24 cellular contexts compared by ENCODE assay signal in genomic region chr11:17471501-17471900, GRCh38. TPM values are rescaled to one million over a fixed set of nuclear protein-coding genes. Genes with fewer than 3 reads are reported as not detected.
DNase-seq lines count a peak whose midpoint lies in the region; ATAC-seq, FAIRE-seq and TF ChIP-seq lines count a peak whose summit lies in the region.
"Had no signal": no experiment of that assay in that cellular context is flagged by ENCODE, and none has a peak within 500 bp of the region (broad histone marks: within the 10 kb centered on the region; RNA-seq: fewer than 3 reads in every experiment).

No MANE protein-coding gene starts in this region.

- peaks cover 0 to 5% (median 0%) of the 10 kb centered on the region in 7 donors for H3K9me3 Mint-ChIP-seq in CD14-positive monocyte
- H3K9me3 Mint-ChIP-seq: activated naive CD8-positive, alpha-beta T cell treated with anti-CD3 and anti-CD28 coated beads for 36 hours; activated T-helper 2 cell treated with anti-CD3 and anti-CD28 coated beads, Interferon-gamma antibody, Interleukin-2, Interleukin-4, amounts not matched to agents 10 μg/mL and 5 μg/mL and 100 μg/mL, durations not matched to agents 14 hours and 24 hours and 36 hours; immature natural killer cell; stimulated activated naive CD8-positive, alpha-beta T cell treated with anti-CD3 and anti-CD28 coated beads, Interleukin-15, Interleukin-2, amounts not matched to agents 100 ng/mL and 50 ng/mL, for 24 hours had no signal

- no peak overlapping the region for H3K4me2 ChIP-seq in HepG2 (ENCODE audit: low read depth, low read length)

- CTCF ChIA-PET in HepG2 (lab: Yijun Ruan, JAX; ENCODE audit: low intra/inter-chr PET ratio, low total read pairs): interaction anchor here (0.7 to 1.3 kb wide), 2 partner anchors 83 to 85 kb away, joined by 3 to 7 read pairs; partner anchors contain the start of gene KCNJ11

- no peaks in the 10 kb centered on the region for H3K4me1 ChIP-seq in HepG2 (ENCODE audit: insufficient read depth, low read length)

- H4K20me1 ChIP-seq in HepG2 (ENCODE audit: insufficient read depth, low read length): no peaks in the 10 kb centered on the region

- no TSS peak for BruUV-seq in HepG2 (replicated peaks; lab: Mats Ljungman, UMichigan)

- no peak overlapping the region for H3K4me3 Mint-ChIP-seq in CD14-positive monocyte
- H3K4me3 Mint-ChIP-seq: activated CD8-positive, alpha-beta T cell treated with anti-CD3 and anti-CD28 coated beads, Interleukin-2, amount 10 ng/mL, durations not matched to agents 7 days and 5 days; activated naive CD8-positive, alpha-beta T cell treated with anti-CD3 and anti-CD28 coated beads for 36 hours; immature natural killer cell; naive B cell; stimulated activated naive CD8-positive, alpha-beta T cell treated with anti-CD3 and anti-CD28 coated beads, Interleukin-15, Interleukin-2, amounts not matched to agents 100 ng/mL and 50 ng/mL, for 24 hours had no signal

- POLR2A ChIA-PET in HepG2 (lab: Yijun Ruan, JAX): no interaction called here

- no peak overlapping the region for H3K27ac ChIP-seq in HepG2 (ENCODE audit: extremely low read length, insufficient read depth, low read length)
- H3K27ac ChIP-seq: left lung, thoracic aorta, uterus had no signal

- H2AFZ ChIP-seq in HepG2 (ENCODE audit: low read length): no peak overlapping the region

- DNase-seq in Daoy (ENCODE audit: low read depth): peak; percentile 13
- peak; percentile 8 for DNase-seq in Jurkat, Clone E6-1 (ENCODE audit: low read depth, low spot score)
- peak; percentile 16 for DNase-seq in RPMI8226
- DNase-seq in HepG2 (ENCODE audit: low spot score): peak; percentile 32
- DNase-seq in omental fat pad (ENCODE audit: low spot score): no peak
- DNase-seq in CD14-positive monocyte (ENCODE audit: low spot score): no peak
- no peak for DNase-seq in activated naive CD4-positive, alpha-beta T cell treated with Interleukin-2 at 50 U/mL for 16 hours
- DNase-seq: activated CD8-positive, alpha-beta T cell treated with anti-CD3 and anti-CD28 coated beads, Interleukin-2, amount 10 ng/mL, durations not matched to agents 7 days and 5 days; activated naive CD8-positive, alpha-beta T cell treated with anti-CD3 and anti-CD28 coated beads for 36 hours; central memory CD4-positive, alpha-beta T cell; hypothalamus; immature natural killer cell; left lung; naive B cell; NCI-H146; nucleus accumbens; SHP77; uterus had no signal

- ATAC-seq in HepG2 (peak; percentile 54; the same call in 2 of the 3 replicates), omental fat pad (ENCODE audit: low FRiP score) (no peak)
- ATAC-seq: activated CD8-positive, alpha-beta T cell treated with anti-CD3 and anti-CD28 coated beads, Interleukin-2, amount 10 ng/mL, durations not matched to agents 7 days and 5 days; left lung had no signal

- no peak overlapping the region for H3K9ac ChIP-seq in HepG2 (ENCODE audit: insufficient read depth, low read depth, low read length)

- TF ChIP-seq EP300 in HepG2 (IDR thresholded peaks at IDR 0.05; ENCODE audit: low read depth in 2 of 2, low read length in 2 of 2): no peak
- TF ChIP-seq EP300 in HepG2 (CRISPR knock-in tag; IDR thresholded peaks at IDR 0.05; ENCODE audit: borderline replicate concordance): no peak

- no peak for FAIRE-seq in HepG2 (lab: Jason Lieb, UNC)
- FAIRE-seq: astrocyte, D721Med had no signal

- in situ Hi-C loops in HepG2 (cut with HindIII; ENCODE audit: extremely low pct_ligation_motif_present, low pct_unique_long_range_greater_than_20kb): loop anchor here (5.0 kb wide), 1 partner anchor 89 kb away; no protein-coding TSS in a partner anchor

- intact Hi-C loops in HepG2 (cut with micrococcal nuclease; ENCODE audit: unreplicated experiment) (no loop called here), CD14-positive monocyte (cut with micrococcal nuclease) (no loop called here)

- WGBS in HepG2 (ENCODE audit: low lambda C conversion rate): 16% methylated on average over 2 of the region's 3 CpGs

- TF ChIP-seq CTCF in HepG2 (CRISPR knock-in tag; IDR thresholded peaks at IDR 0.05) (peak; percentile 72), omental fat pad (IDR thresholded peaks at IDR 0.05) (no peak), CD14-positive monocyte (IDR thresholded peaks at IDR 0.05) (no peak)

- no peak for TF ChIP-seq POLR2A in HepG2 (IDR thresholded peaks at IDR 0.05; ENCODE audit: insufficient read depth in 1 of 2, low read depth in 2 of 2, low read length in 2 of 2)

- no peaks in the 10 kb centered on the region for H3K36me3 Mint-ChIP-seq in CD14-positive monocyte
- H3K36me3 Mint-ChIP-seq: activated naive CD8-positive, alpha-beta T cell treated with anti-CD3 and anti-CD28 coated beads for 36 hours; immature natural killer cell; naive B cell had no signal

- H3K27me3 ChIP-seq in HepG2 (ENCODE audit: control insufficient read depth in 1 of 2, insufficient read depth in 2 of 2, low read length in 2 of 2): peaks cover 5 to 25% of the 10 kb centered on the region in 2 experiments

- H3K4me1 Mint-ChIP-seq in CD14-positive monocyte: peaks cover 2% of the 10 kb centered on the region
- H3K4me1 Mint-ChIP-seq: activated naive CD8-positive, alpha-beta T cell treated with anti-CD3 and anti-CD28 coated beads for 36 hours; immature natural killer cell had no signal

- H3K36me3 ChIP-seq in HepG2 (replicated peaks in 1 of 2; ENCODE audit: control insufficient read depth in 1 of 2, insufficient read depth in 2 of 2, low read length in 2 of 2): no peaks in the 10 kb centered on the region
- H3K36me3 ChIP-seq: left lung, thoracic aorta, uterus had no signal

- H3K27me3 Mint-ChIP-seq in CD14-positive monocyte (ENCODE audit: low read depth in 3 of 3): peaks cover 29 to 43% (median 29%) of the 10 kb centered on the region in 3 donors

- no peaks in the 10 kb centered on the region for H3K79me2 ChIP-seq in HepG2 (ENCODE audit: insufficient read depth, low read length)

- 0 out of 2 replicates have a peak, but pooled peaks have one; percentile 24 for TF ChIP-seq RAD21 in HepG2 (CRISPR knock-in tag; IDR thresholded peaks at IDR 0.05)

- no peak overlapping the region for H3K27ac Mint-ChIP-seq in CD14-positive monocyte
- H3K27ac Mint-ChIP-seq: activated CD8-positive, alpha-beta T cell treated with anti-CD3 and anti-CD28 coated beads, Interleukin-2, amount 10 ng/mL, durations not matched to agents 7 days and 5 days; activated naive CD8-positive, alpha-beta T cell treated with anti-CD3 and anti-CD28 coated beads for 36 hours; activated T-helper 2 cell treated with anti-CD3 and anti-CD28 coated beads, Interferon-gamma antibody, Interleukin-2, Interleukin-4, amounts not matched to agents 10 μg/mL and 5 μg/mL and 100 μg/mL, durations not matched to agents 14 hours and 24 hours and 36 hours; immature natural killer cell; naive B cell; stimulated activated naive CD8-positive, alpha-beta T cell treated with anti-CD3 and anti-CD28 coated beads, Interleukin-15, Interleukin-2, amounts not matched to agents 100 ng/mL and 50 ng/mL, for 24 hours had no signal

- no peak overlapping the region for H3K4me3 ChIP-seq in Jurkat, Clone E6-1 (ENCODE audit: low read length)
- H3K4me3 ChIP-seq in HepG2 (replicated peaks in 1 of 3; ENCODE audit: insufficient read depth in 1 of 3, low read depth in 2 of 3, low read length in 3 of 3): no peak overlapping the region
- H3K4me3 ChIP-seq: left lung, thoracic aorta, uterus had no signal

- H3K9me3 ChIP-seq in HepG2 (ENCODE audit: low read length): no peaks in the 10 kb centered on the region
- H3K9me3 ChIP-seq: left lung, thoracic aorta, uterus had no signal

TF ChIP-seq in HepG2, 621 proteins besides CTCF, POLR2A, EP300 and RAD21 (continues in another document):
- TF ChIP-seq SMC3 (IDR thresholded peaks at IDR 0.05; ENCODE audit: low read length): peak; percentile 43; the same call in 1 of the 2 replicates
- TF ChIP-seq STAG1 (CRISPR knock-in tag; IDR thresholded peaks at IDR 0.05): peak; percentile 77

RNA-seq across cellular contexts. Expression of gene ABCC8, which starts 5.1 kb away (rescaled TPM):
- not detected in 2 replicates for total RNA-seq in Daoy (2014; rRNA removed; shearing (Covaris generic))
- polyA plus RNA-seq in Jurkat, Clone E6-1 (2012; ENCODE audit: insufficient read depth, insufficient read length): not detected
- total RNA-seq in HepG2 (2016; rRNA removed; fragmentation: Illumina TruSeq; extraction: Trizol): not detected in 2 replicates
- total RNA-seq in HepG2 (2016; cell fraction: cytosol; rRNA removed; fragmentation: Illumina TruSeq; extraction: Trizol; ENCODE audit: low read depth): not detected in 2 replicates
- not detected in 2 replicates for total RNA-seq in HepG2 (2016; cell fraction: insoluble cytoplasmic fraction; rRNA removed; fragmentation: Illumina TruSeq; extraction: Trizol)
- total RNA-seq in HepG2 (2016; cell fraction: membrane; rRNA removed; fragmentation: Illumina TruSeq; extraction: Trizol): not detected in 2 replicates
- not detected in 2 replicates for total RNA-seq in HepG2 (2016; cell fraction: nucleus; rRNA removed; fragmentation: Illumina TruSeq; extraction: Trizol)
- polyA plus RNA-seq in HepG2 (2011; rRNA removed): not detected in 2 replicates
- not detected in 2 replicates for polyA plus RNA-seq in HepG2 (2011; cell fraction: cytosol; rRNA removed)
- 0.03 TPM in 1 of 2 replicates, not detected in the other for polyA plus RNA-seq in HepG2 (2011; cell fraction: nucleus; rRNA removed)
- not detected in 2 replicates for polyA plus RNA-seq in HepG2 (2012)
- polyA plus RNA-seq in HepG2 (2016; cell fraction: cytosol; fragmentation: Illumina TruSeq; extraction: Trizol; ENCODE audit: low read depth): not detected in 2 replicates
- not detected in 2 replicates for polyA plus RNA-seq in HepG2 (2016; cell fraction: insoluble cytoplasmic fraction; fragmentation: Illumina TruSeq; extraction: Trizol; ENCODE audit: low read depth)
- not detected in 2 replicates for polyA plus RNA-seq in HepG2 (2016; cell fraction: membrane; fragmentation: Illumina TruSeq; extraction: Trizol; ENCODE audit: low read depth)
- polyA plus RNA-seq in HepG2 (2016; cell fraction: nucleus; fragmentation: Illumina TruSeq; extraction: Trizol; ENCODE audit: insufficient read depth, low read depth): not detected in 2 replicates
- polyA minus RNA-seq in HepG2 (2011; rRNA and poly(A)+ RNA removed; ENCODE audit: low replicate concordance): 9.4 TPM in 1 of 2 replicates, not detected in the other
- not detected in 2 replicates for polyA minus RNA-seq in HepG2 (2011; cell fraction: cytosol; rRNA and poly(A)+ RNA removed)
- polyA minus RNA-seq in HepG2 (2011; cell fraction: nucleus; rRNA and poly(A)+ RNA removed): 1.0 TPM in 1 of 2 replicates, not detected in the other
- 1 to 10 TPM in 1 of 4 donors, under 1 TPM in 1, not detected in 2; 0.38 to 2.2 TPM for total RNA-seq in omental fat pad
- not detected for polyA plus RNA-seq in CD14-positive monocyte
- total RNA-seq: activated naive CD8-positive, alpha-beta T cell treated with anti-CD3 and anti-CD28 coated beads for 36 hours; astrocyte; NCI-H460 had no signal
- polyA plus RNA-seq: immature natural killer cell had no signal

Comparison
In these comparisons a context has a peak if more than half of its experiments do, and no peak if none do; other contexts are left out.
1. DNase-seq: peak in Daoy (single experiment), Jurkat, Clone E6-1 (single experiment), RPMI8226 (single experiment) and HepG2 (single experiment); none in omental fat pad (single experiment), CD14-positive monocyte (single experiment) and activated naive CD4-positive, alpha-beta T cell treated with Interleukin-2 at 50 U/mL for 16 hours (single experiment).